ENCODE assay signal across 8 cellular contexts in genomic region chr1:174005032-174005431, GRCh38. TPM values are rescaled to one million over a fixed set of nuclear protein-coding genes. Genes with fewer than 3 reads are reported as not detected.
DNase-seq lines count a peak whose midpoint lies in the region; ATAC-seq and TF ChIP-seq lines count a peak whose summit lies in the region.

No MANE protein-coding gene starts in this region.

- CTCF ChIA-PET in A673 (lab: Charles Lee), result interaction anchor here (1.1 kb wide), 1 partner anchor 213 kb away, joined by 3 read pairs; no protein-coding TSS in a partner anchor
- CTCF ChIA-PET in activated B cell treated with CpG ODN at 0.5 μM for 24 hours (lab: Charles Lee), result interaction anchor here (0.7 to 1.5 kb wide), 3 partner anchors 213 to 1260 kb away, joined by 3 to 6 read pairs (median 4); no protein-coding TSS in a partner anchor
- CTCF ChIA-PET in activated CD8-positive, alpha-beta T cell treated with anti-CD3 and anti-CD28 coated beads for 36 hours (lab: Charles Lee), result interaction anchor here (1.0 to 1.1 kb wide), 2 partner anchors 12 to 14 kb away, joined by 3 to 6 read pairs; no protein-coding TSS in a partner anchor

- H3K36me3 Mint-ChIP-seq in activated B cell treated with CpG ODN at 0.5 μM for 24 hours (ENCODE audit: low read depth) (peaks cover 28% of the 10 kb centered on the region), endothelial cell (ENCODE audit: low read depth, unreplicated experiment) (peaks cover 10% of the 10 kb centered on the region)
- peaks cover 16% of the 10 kb centered on the region for H3K36me3 Mint-ChIP-seq in activated CD8-positive, alpha-beta T cell treated with anti-CD3 and anti-CD28 coated beads for 36 hours (ENCODE audit: low read depth)

- intact Hi-C loops in A673 (cut with micrococcal nuclease; ENCODE audit: unreplicated experiment) (no loop called here), activated B cell treated with CpG ODN at 0.5 μM for 24 hours (cut with micrococcal nuclease) (loop anchor here (2.0 kb wide), 1 partner anchor 16 kb away; no protein-coding TSS in a partner anchor)
- intact Hi-C loops in activated CD8-positive, alpha-beta T cell treated with anti-CD3 and anti-CD28 coated beads for 36 hours (cut with micrococcal nuclease), result loop anchor here (10.0 kb wide), 1 partner anchor 60 kb away; no protein-coding TSS in a partner anchor

- POLR2A ChIA-PET in A673 (lab: Charles Lee; ENCODE audit: low non-redundant PET), result no interaction called here
- POLR2A ChIA-PET in activated B cell treated with CpG ODN at 0.5 μM for 24 hours (lab: Charles Lee), result interaction anchor here (0.5 to 2.0 kb wide), 6 partner anchors 17 to 1186 kb away, joined by 4 to 22 read pairs (median 9); partner anchors contain the start of genes RABGAP1L, RC3H1 and ZBTB37
- POLR2A ChIA-PET in activated CD8-positive, alpha-beta T cell treated with anti-CD3 and anti-CD28 coated beads for 36 hours (lab: Charles Lee), result no interaction called here

- no peak overlapping the region for H3K27ac ChIP-seq in A673 (ENCODE audit: low read depth, low read length, poor library complexity, severe bottlenecking)

- peaks cover 21% of the 10 kb centered on the region for H3K4me1 ChIP-seq in A673 (ENCODE audit: insufficient read depth, low read length, poor library complexity, severe bottlenecking)

- no peaks in the 10 kb centered on the region for H3K9me3 ChIP-seq in A673 (ENCODE audit: low read depth, low read length, poor library complexity, severe bottlenecking)

- H3K9me3 Mint-ChIP-seq in activated B cell treated with CpG ODN at 0.5 μM for 24 hours (no peaks in the 10 kb centered on the region), endothelial cell (ENCODE audit: unreplicated experiment) (no peaks in the 10 kb centered on the region)
- no peaks in the 10 kb centered on the region for H3K9me3 Mint-ChIP-seq in activated CD8-positive, alpha-beta T cell treated with anti-CD3 and anti-CD28 coated beads for 36 hours

- no peak overlapping the region for H3K4me3 ChIP-seq in A673 (ENCODE audit: low read depth, low read length, poor library complexity, severe bottlenecking)

- H3K4me3 Mint-ChIP-seq in activated B cell treated with CpG ODN at 0.5 μM for 24 hours, result no peak overlapping the region
- no peak overlapping the region for H3K4me3 Mint-ChIP-seq in activated CD8-positive, alpha-beta T cell treated with anti-CD3 and anti-CD28 coated beads for 36 hours
- no peak overlapping the region for H3K4me3 Mint-ChIP-seq in endothelial cell (ENCODE audit: unreplicated experiment)

- H3K36me3 ChIP-seq in A673 (ENCODE audit: insufficient read depth, low read length, poor library complexity, severe bottlenecking), result no peaks in the 10 kb centered on the region

- H3K27me3 ChIP-seq in A673 (replicated peaks; ENCODE audit: insufficient read depth, low read depth, low read length, poor library complexity), result no peaks in the 10 kb centered on the region

- BruUV-seq in A673 (replicated peaks; lab: Mats Ljungman, UMichigan), result no TSS peak

- H3K27me3 Mint-ChIP-seq in activated B cell treated with CpG ODN at 0.5 μM for 24 hours, result no peaks in the 10 kb centered on the region
- H3K27me3 Mint-ChIP-seq in activated CD8-positive, alpha-beta T cell treated with anti-CD3 and anti-CD28 coated beads for 36 hours, result no peaks in the 10 kb centered on the region
- peaks cover 3% of the 10 kb centered on the region for H3K27me3 Mint-ChIP-seq in endothelial cell (ENCODE audit: unreplicated experiment)

- ATAC-seq in HG03108 (IDR thresholded peaks at IDR 0.05; ENCODE audit: unreplicated experiment) (peak; percentile 95), activated B cell treated with CpG ODN at 0.5 μM for 24 hours (ENCODE audit: low read depth) (peak; percentile 92)
- no peak for ATAC-seq in activated CD8-positive, alpha-beta T cell treated with anti-CD3 and anti-CD28 coated beads for 36 hours

- no peak overlapping the region for H3K27ac Mint-ChIP-seq in activated B cell treated with CpG ODN at 0.5 μM for 24 hours
- H3K27ac Mint-ChIP-seq in activated CD8-positive, alpha-beta T cell treated with anti-CD3 and anti-CD28 coated beads for 36 hours, result no peak overlapping the region
- no peak overlapping the region for H3K27ac Mint-ChIP-seq in endothelial cell (ENCODE audit: unreplicated experiment)

- H3K4me1 Mint-ChIP-seq in activated B cell treated with CpG ODN at 0.5 μM for 24 hours (peaks cover 68% of the 10 kb centered on the region), endothelial cell (ENCODE audit: unreplicated experiment) (peaks cover 8% of the 10 kb centered on the region)
- peaks cover 47% of the 10 kb centered on the region for H3K4me1 Mint-ChIP-seq in activated CD8-positive, alpha-beta T cell treated with anti-CD3 and anti-CD28 coated beads for 36 hours (ENCODE audit: low read depth)

- TF ChIP-seq CTCF in A673 (conservative IDR thresholded peaks at IDR 0.05; ENCODE audit: low read depth, low read length) (no peak), activated B cell treated with CpG ODN at 0.5 μM for 24 hours (IDR thresholded peaks at IDR 0.05) (no peak), endothelial cell (IDR thresholded peaks at IDR 0.05; ENCODE audit: unreplicated experiment) (no peak)
- TF ChIP-seq CTCF in activated CD8-positive, alpha-beta T cell treated with anti-CD3 and anti-CD28 coated beads for 36 hours (IDR thresholded peaks at IDR 0.05), result no peak

- peak; percentile 94 for DNase-seq in A673 (ENCODE audit: low spot score)
- peak; percentile 40 for DNase-seq in GM19238 (ENCODE audit: insufficient read length, low spot score)
- DNase-seq in activated B cell treated with CpG ODN at 0.5 μM for 24 hours, result no peak
- DNase-seq in activated CD8-positive, alpha-beta T cell treated with anti-CD3 and anti-CD28 coated beads for 36 hours, result no peak
- no peak for DNase-seq in endothelial cell (ENCODE audit: low spot score)
- no peak for DNase-seq in NCI-H2196 treated with DMSO at 0.1 percent for 48 hours (lab: John Stamatoyannopoulos, UW; ENCODE audit: unreplicated experiment)
- DNase-seq in activated CD8-positive, alpha-beta memory T cell treated with anti-CD3 and anti-CD28 coated beads, Interleukin-2, amount 50 U/mL, for 48 hours, result no peak

RNA-seq across cellular contexts. Expression of gene RC3H1, which starts 17.1 kb away (rescaled TPM):
- total RNA-seq in A673 (2021), result 27.2 and 28.0 TPM in 2 replicates
- total RNA-seq in activated B cell treated with CpG ODN at 0.5 μM for 24 hours, result 45.6 and 55.6 TPM in 2 replicates
- total RNA-seq in activated CD8-positive, alpha-beta T cell treated with anti-CD3 and anti-CD28 coated beads for 36 hours, result 10 to 100 TPM; 24.9 to 27.2 TPM
- total RNA-seq in endothelial cell (ENCODE audit: unreplicated experiment), result 56.7 TPM

Comparison
In these comparisons a context has a peak if more than half of its experiments do, and no peak if none do; other contexts are left out.
1. DNase-seq: peak in A673 (single experiment) and GM19238 (single experiment); none in activated B cell treated with CpG ODN at 0.5 μM for 24 hours (single experiment), activated CD8-positive, alpha-beta T cell treated with anti-CD3 and anti-CD28 coated beads for 36 hours (single experiment), endothelial cell (single experiment), NCI-H2196 treated with DMSO at 0.1 percent for 48 hours (single experiment) and activated CD8-positive, alpha-beta memory T cell treated with anti-CD3 and anti-CD28 coated beads, Interleukin-2, amount 50 U/mL, for 48 hours (single experiment).